In genomic region chr12:119706427-119706826, GRCh38 we compare ENCODE assay signal across 2 cellular contexts.
ATAC-seq and TF ChIP-seq lines count a peak whose summit lies in the region.
"Not testable (repeated sequence)": the region's sequence is repeated elsewhere in the genome, so short reads cannot be mapped to it uniquely, and the experiment has no call there.

No MANE protein-coding gene starts in this region.

- ATAC-seq in SK-N-SH treated with all-trans-retinoic acid at 6 μM for 48 hours: not testable (repeated sequence)

- not testable (repeated sequence) for TF ChIP-seq CTCF in HEK293 (tag by site-specific recombination; IDR thresholded peaks at IDR 0.05)

- H3K4me1 ChIP-seq in HEK293 (ENCODE audit: control insufficient read depth, insufficient read depth, low read length): not testable (repeated sequence)

- H3K36me3 ChIP-seq in HEK293 (ENCODE audit: control insufficient read depth in 2 of 2, insufficient read depth in 1 of 2, low read length in 2 of 2): peaks cover 29 to 74% of the 10 kb centered on the region in 2 experiments

- H3K27ac ChIP-seq in HEK293 (ENCODE audit: extremely low read depth, low read depth, low read length): not testable (repeated sequence)

- POLR2A ChIA-PET in HEK293 (lab: Yijun Ruan, JAX): not testable (repeated sequence)

- CTCF ChIA-PET in HEK293 (lab: Yijun Ruan, JAX): not testable (repeated sequence)

- not testable (repeated sequence) for H3K4me3 ChIP-seq in HEK293 (ENCODE audit: low read depth, low read length)

- H3K9me3 ChIP-seq in HEK293 (ENCODE audit: control insufficient read depth, insufficient read depth, low read depth, low read length): not testable (repeated sequence)

TF ChIP-seq in HEK293, 187 proteins besides CTCF, POLR2A, EP300 and RAD21:
- peak; percentile 61 for TF ChIP-seq ZNF146 (tag by site-specific recombination; IDR thresholded peaks at IDR 0.05)

TF ChIP-seq in SK-N-SH treated with all-trans-retinoic acid at 6 μM for 48 hours, 23 proteins besides CTCF, POLR2A, EP300 and RAD21:
- peak; percentile 62; the same call in 1 of the 2 replicates for TF ChIP-seq ZNF8 (CRISPR knock-in tag; IDR thresholded peaks at IDR 0.05)
